In the genomic region with DNA sequence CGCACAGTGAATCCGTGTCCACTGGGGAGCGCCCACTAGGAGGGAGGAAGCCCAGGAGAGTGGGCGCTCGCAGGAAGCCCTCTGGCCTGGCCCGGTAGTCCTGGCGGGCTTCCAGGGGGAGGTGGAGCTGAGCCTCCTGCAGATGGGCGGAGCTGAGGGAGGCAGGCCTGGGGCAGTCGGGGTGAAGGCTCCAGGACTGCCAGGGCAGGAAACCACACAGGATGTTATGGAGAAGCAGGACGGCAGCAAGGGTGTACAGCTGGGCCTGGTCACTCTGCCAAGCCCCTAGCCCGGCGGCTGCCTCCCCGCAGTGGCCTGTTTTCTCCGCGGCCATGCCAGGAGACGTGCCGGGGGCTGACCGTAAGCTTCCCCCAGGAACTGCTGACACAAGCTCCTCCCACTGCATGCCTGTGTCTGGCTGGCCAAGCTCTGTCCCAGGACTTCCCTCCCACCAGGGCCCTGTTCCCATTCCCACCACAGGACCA, we compare ENCODE assay signal across 8 cellular contexts.
A peak's percentile ranks its signal among the peaks of the same experiment; 100 is the strongest.
DNase-seq lines count a peak whose midpoint lies in the region; ATAC-seq, FAIRE-seq and TF ChIP-seq lines count a peak whose summit lies in the region.

No MANE protein-coding gene starts in this region.

- H2AFZ ChIP-seq in GM23248 (no peak overlapping the region), astrocyte (ENCODE audit: low read depth, low read length) (peak overlapping the region; percentile 75), smooth muscle cell (ENCODE audit: low read depth) (peak overlapping the region; percentile 14)

- H3K9ac ChIP-seq in GM23248 (no peak overlapping the region), astrocyte (ENCODE audit: low read length) (no peak overlapping the region), smooth muscle cell (ENCODE audit: low read depth) (no peak overlapping the region)

- H3K4me2 ChIP-seq in GM23248 (ENCODE audit: unreplicated experiment) (no peak overlapping the region), astrocyte (ENCODE audit: low read length) (peak overlapping the region; percentile 75), smooth muscle cell (peak overlapping the region; percentile 79)

- H3K36me3 ChIP-seq in GM23248 (ENCODE audit: low read depth) (no peaks in the 10 kb centered on the region), astrocyte (ENCODE audit: insufficient read depth, low read length) (no peaks in the 10 kb centered on the region), smooth muscle cell (ENCODE audit: low read depth) (no peaks in the 10 kb centered on the region)

- H3K27me3 Mint-ChIP-seq in astrocyte (ENCODE audit: low read depth, unreplicated experiment), result peaks cover 26% of the 10 kb centered on the region

- H3K27me3 ChIP-seq in GM23248 (replicated peaks; ENCODE audit: insufficient read depth), result no peaks in the 10 kb centered on the region
- H3K27me3 ChIP-seq in astrocyte (ENCODE audit: insufficient read depth, low read length), result no peaks in the 10 kb centered on the region
- no peaks in the 10 kb centered on the region for H3K27me3 ChIP-seq in smooth muscle cell (ENCODE audit: low read depth)

- no peak for FAIRE-seq in astrocyte (lab: Jason Lieb, UNC)

- TF ChIP-seq CTCF in astrocyte (IDR thresholded peaks at IDR 0.05; ENCODE audit: insufficient read depth, low read depth, low read length) (no peak), smooth muscle cell (IDR thresholded peaks at IDR 0.05; ENCODE audit: borderline replicate concordance, insufficient read depth, poor library complexity, severe bottlenecking) (no peak)

- H3K27ac Mint-ChIP-seq in astrocyte (ENCODE audit: unreplicated experiment), result no peak overlapping the region

- H4K20me1 ChIP-seq in GM23248 (ENCODE audit: insufficient read depth) (no peaks in the 10 kb centered on the region), astrocyte (ENCODE audit: insufficient read depth, low read length) (no peaks in the 10 kb centered on the region), smooth muscle cell (ENCODE audit: low read depth) (no peaks in the 10 kb centered on the region)

- H3K4me3 ChIP-seq in GM23248 (no peak overlapping the region), astrocyte (ENCODE audit: insufficient read depth, low read depth, low read length) (no peak overlapping the region), smooth muscle cell (no peak overlapping the region)

- ATAC-seq in HG03280 (IDR thresholded peaks at IDR 0.05; ENCODE audit: unreplicated experiment), result no peak
- no peak for ATAC-seq in GM21515 (IDR thresholded peaks at IDR 0.05; ENCODE audit: unreplicated experiment)
- no peak for ATAC-seq in HG02938 (IDR thresholded peaks at IDR 0.05; ENCODE audit: unreplicated experiment)

- H3K36me3 Mint-ChIP-seq in astrocyte (ENCODE audit: low read depth, unreplicated experiment), result no peaks in the 10 kb centered on the region

- no peak overlapping the region for H3K4me3 Mint-ChIP-seq in astrocyte (ENCODE audit: unreplicated experiment)

- H3K9me2 ChIP-seq in GM23248 (ENCODE audit: insufficient read depth), result no peaks in the 10 kb centered on the region

- DNase-seq in GM23248 (peak; percentile 12), astrocyte (ENCODE audit: low read depth) (peak; percentile 4), iPS-NIHi7 (ENCODE audit: extremely low spot score) (peak; percentile 73), smooth muscle cell (lab: John Stamatoyannopoulos, UW; ENCODE audit: unreplicated experiment) (no peak), superior temporal gyrus (ENCODE audit: extremely low spot score) (no peak)

- peaks cover 2% of the 10 kb centered on the region for H3K4me1 Mint-ChIP-seq in astrocyte (ENCODE audit: low read depth, unreplicated experiment)

- 18 to 22% methylated on average over 17 to 18 of the region's 18 CpGs for WGBS in GM23248 (ENCODE audit: low coverage in 1 of 2, low lambda C conversion rate in 2 of 2, missing lambda C conversion rate in 2 of 2), 2 experiments
- WGBS in smooth muscle cell (ENCODE audit: low lambda C conversion rate), result 48% methylated on average over 18 of the region's 18 CpGs

- H3K9me3 Mint-ChIP-seq in astrocyte (ENCODE audit: unreplicated experiment), result peaks cover 8% of the 10 kb centered on the region

- H3K79me2 ChIP-seq in GM23248 (ENCODE audit: insufficient read depth) (no peaks in the 10 kb centered on the region), astrocyte (ENCODE audit: insufficient read depth, low read length) (no peaks in the 10 kb centered on the region), smooth muscle cell (ENCODE audit: low read depth) (no peaks in the 10 kb centered on the region)

- H3K9me3 ChIP-seq in GM23248 (ENCODE audit: low read depth), result no peaks in the 10 kb centered on the region
- H3K9me3 ChIP-seq in astrocyte (ENCODE audit: insufficient read depth, low read depth, low read length), result no peaks in the 10 kb centered on the region
- no peaks in the 10 kb centered on the region for H3K9me3 ChIP-seq in smooth muscle cell (replicated peaks; ENCODE audit: low read depth)

- H3K4me1 ChIP-seq in GM23248 (ENCODE audit: insufficient read depth), result no peaks in the 10 kb centered on the region
- no peaks in the 10 kb centered on the region for H3K4me1 ChIP-seq in astrocyte (ENCODE audit: insufficient read depth, low read length)
- H3K4me1 ChIP-seq in smooth muscle cell (ENCODE audit: low read depth), result peaks cover 13% of the 10 kb centered on the region

- no peaks in the 10 kb centered on the region for H3F3A ChIP-seq in GM23248 (ENCODE audit: insufficient read depth)
- H3F3A ChIP-seq in smooth muscle cell (ENCODE audit: low read depth), result no peaks in the 10 kb centered on the region

- in situ Hi-C loops in GM23248 (cut with MboI), result no loop called here

- H3K27ac ChIP-seq in GM23248 (no peak overlapping the region), astrocyte (ENCODE audit: low read depth, low read length) (no peak overlapping the region), smooth muscle cell (ENCODE audit: low read depth) (no peak overlapping the region)

Comparison
In these comparisons a context has a peak if more than half of its experiments do, and no peak if none do; other contexts are left out.
1. DNase-seq: peak in GM23248 (single experiment), astrocyte (single experiment) and iPS-NIHi7 (single experiment); none in smooth muscle cell (single experiment) and superior temporal gyrus (single experiment).